ENCODE assay signal across 17 cellular contexts in genomic region chr2:216504376-216504762, GRCh38. TPM values are rescaled to one million over a fixed set of nuclear protein-coding genes. Genes with fewer than 3 reads are reported as not detected.
DNase-seq lines count a peak whose midpoint lies in the region; ATAC-seq, FAIRE-seq and TF ChIP-seq lines count a peak whose summit lies in the region.
"Had no signal": no experiment of that assay in that cellular context is flagged by ENCODE, and none has a peak within 500 bp of the region (broad histone marks: within the 10 kb centered on the region; RNA-seq: fewer than 3 reads in every experiment).

No MANE protein-coding gene starts in this region.

- in situ Hi-C loops in GM12878 (cut with MboI): no loop called here

- BruUV-seq in GM12878 (replicated peaks; lab: Mats Ljungman, UMichigan): no TSS peak

- CTCF ChIA-PET in GM12878 (lab: Yijun Ruan, JAX): interaction anchor here (0.8 to 1.1 kb wide), 2 partner anchors 11 to 163 kb away, joined by 3 read pairs; no protein-coding TSS in a partner anchor

- peak; percentile 37; the same call in 1 of the 2 replicates for TF ChIP-seq POLR2A in GM12878 (IDR thresholded peaks at IDR 0.05; ENCODE audit: low read depth, low read length)

- H3K9me3 ChIP-seq in HUES64 (ENCODE audit: insufficient read depth, low read depth, low read length): no peaks in the 10 kb centered on the region
- H3K9me3 ChIP-seq in GM12878 (replicated peaks; ENCODE audit: control insufficient read depth, insufficient read depth, low read length): no peaks in the 10 kb centered on the region; the same call in 2 of the 3 replicates
- H3K9me3 ChIP-seq: mucosa of descending colon, uterus had no signal

- H3K36me3 ChIP-seq in HUES64 (ENCODE audit: insufficient read depth, low read length): peaks cover 81% of the 10 kb centered on the region
- peaks cover 10 to 51% of the 10 kb centered on the region in 2 experiments for H3K36me3 ChIP-seq in GM12878 (ENCODE audit: control insufficient read depth in 2 of 2, insufficient read depth in 2 of 2, low read length in 1 of 2)
- H3K36me3 ChIP-seq: uterus had no signal

- H3K27me3 ChIP-seq in HUES64 (ENCODE audit: insufficient read depth, low read length): no peaks in the 10 kb centered on the region
- H3K27me3 ChIP-seq in GM12878 (replicated peaks in 1 of 2; ENCODE audit: control insufficient read depth in 2 of 2, insufficient read depth in 2 of 2, low read length in 1 of 2): no peaks in the 10 kb centered on the region
- H3K27me3 ChIP-seq: uterus had no signal

- RAD21 ChIA-PET in GM12878 (lab: Charles Lee; ENCODE audit: unreplicated experiment): no interaction called here

- H3K27ac Mint-ChIP-seq in activated T-cell treated with anti-CD3 and anti-CD28 coated beads, Interleukin-2, amount 50 U/mL, for 72 hours: peak overlapping the region; percentile 52
- H3K27ac Mint-ChIP-seq in progenitor cell of endocrine pancreas: peak overlapping the region; percentile 58

- SMC1A ChIA-PET in GM12878 (lab: Charles Lee; ENCODE audit: uncharacterized antibody, unreplicated experiment): interaction anchor here (0.7 to 1.4 kb wide), 2 partner anchors 13 to 395 kb away, joined by 4 read pairs; partner anchors contain the start of gene XRCC5

- H3K4me3 ChIP-seq in HUES64 (ENCODE audit: low read length) (no peak overlapping the region), GM12878 (no peak overlapping the region)
- H3K4me3 ChIP-seq: mucosa of descending colon, uterus had no signal

- no peak overlapping the region for H3K4me3 Mint-ChIP-seq in activated T-cell treated with anti-CD3 and anti-CD28 coated beads, Interleukin-2, amount 50 U/mL, for 72 hours
- no peak overlapping the region for H3K4me3 Mint-ChIP-seq in progenitor cell of endocrine pancreas (ENCODE audit: low read depth)

- no peak for FAIRE-seq in GM12878 (lab: Jason Lieb, UNC)

- H3K27me3 Mint-ChIP-seq in activated T-cell treated with anti-CD3 and anti-CD28 coated beads, Interleukin-2, amount 50 U/mL, for 72 hours (ENCODE audit: low read depth): no peaks in the 10 kb centered on the region
- H3K27me3 Mint-ChIP-seq in progenitor cell of endocrine pancreas: no peaks in the 10 kb centered on the region

- H3K36me3 Mint-ChIP-seq in activated T-cell treated with anti-CD3 and anti-CD28 coated beads, Interleukin-2, amount 50 U/mL, for 72 hours (ENCODE audit: insufficient read depth in 2 of 2): peaks cover 29 to 60% of the 10 kb centered on the region in 2 donors
- peaks cover 45% of the 10 kb centered on the region for H3K36me3 Mint-ChIP-seq in progenitor cell of endocrine pancreas (ENCODE audit: insufficient read depth)

- TF ChIP-seq RAD21 in GM12878 (IDR thresholded peaks at IDR 0.05; ENCODE audit: insufficient read depth, low read depth, low read length): no peak

- 0 out of 2 replicates have a peak overlapping the region, but pooled peaks have one; percentile 1 for H3K4me2 ChIP-seq in GM12878 (ENCODE audit: control insufficient read depth, insufficient read depth)

- 90% methylated on average over 1 of the region's 1 CpG for WGBS in HUES64
- 40% methylated on average over 1 of the region's 1 CpG for WGBS in GM12878 (ENCODE audit: insufficient coverage, insufficient replicate concordance, low lambda C conversion rate, missing lambda C conversion rate)

- H4K20me1 ChIP-seq in GM12878 (ENCODE audit: control insufficient read depth, insufficient read depth): peaks cover 4% of the 10 kb centered on the region; the same call in 1 of the 2 replicates

- H3K4me1 ChIP-seq in HUES64 (ENCODE audit: insufficient read depth, low read length): peaks cover 19% of the 10 kb centered on the region
- H3K4me1 ChIP-seq in GM12878 (ENCODE audit: control insufficient read depth, insufficient read depth, low read length): peaks cover 7% of the 10 kb centered on the region; the same call in 1 of the 2 replicates

- peaks cover 56% of the 10 kb centered on the region for H3K4me1 Mint-ChIP-seq in activated T-cell treated with anti-CD3 and anti-CD28 coated beads, Interleukin-2, amount 50 U/mL, for 72 hours (ENCODE audit: low read depth)
- H3K4me1 Mint-ChIP-seq in progenitor cell of endocrine pancreas (ENCODE audit: low read depth): peaks cover 31% of the 10 kb centered on the region

- peak overlapping the region; percentile 0; the same call in 1 of the 2 replicates for H3K27ac ChIP-seq in HUES64 (ENCODE audit: low read depth, low read length)
- H3K27ac ChIP-seq in GM12878 (ENCODE audit: control insufficient read depth, insufficient read depth): no peak overlapping the region
- H3K27ac ChIP-seq: parathyroid adenoma, uterus had no signal

- TF ChIP-seq CTCF in GM12878 (IDR thresholded peaks at IDR 0.05 in 2 of 3, conservative IDR thresholded peaks at IDR 0.05 in 1 of 3; ENCODE audit: control insufficient read depth in 2 of 3, extremely low read depth in 1 of 3, insufficient read depth in 1 of 3, low read depth in 3 of 3, low read length in 3 of 3) (no peak), progenitor cell of endocrine pancreas (IDR thresholded peaks at IDR 0.05; ENCODE audit: unreplicated experiment) (no peak)

- no peak for ATAC-seq in activated T-cell treated with anti-CD3 and anti-CD28 coated beads, Interleukin-2, amount 50 U/mL, for 72 hours (replicated peaks in 1 of 2)
- ATAC-seq in GM12878 (peak; percentile 6; the same call in 1 of the 3 replicates), GM18870 (IDR thresholded peaks at IDR 0.05; ENCODE audit: unreplicated experiment) (no peak)
- ATAC-seq: mucosa of descending colon had no signal

- no peak for TF ChIP-seq EP300 in GM12878 (IDR thresholded peaks at IDR 0.05; ENCODE audit: borderline replicate concordance in 1 of 2, control insufficient read depth in 1 of 2, low read depth in 2 of 2, low read length in 2 of 2)

- POLR2A ChIA-PET in GM12878 (lab: Charles Lee): interaction anchor here (0.5 kb wide), 1 partner anchor 1235 kb away, joined by 6 read pairs; no protein-coding TSS in a partner anchor

- DNase-seq in activated T-cell treated with anti-CD3 and anti-CD28 coated beads, Interleukin-2, amount 50 U/mL, for 72 hours: no peak
- no peak for DNase-seq in activated T-cell treated with anti-CD3 and anti-CD28 coated beads, Interleukin-2, amount 50 U/mL, for 48 hours
- no peak for DNase-seq in GM12878 (ENCODE audit: low read depth, low spot score)
- DNase-seq in progenitor cell of endocrine pancreas (ENCODE audit: low spot score, unreplicated experiment): no peak
- no peak for DNase-seq in GOT3 (lab: John Stamatoyannopoulos, UW)
- DNase-seq in activated effector memory CD4-positive, alpha-beta T cell treated with Interleukin-2 at 50 U/mL for 16 hours: no peak
- DNase-seq: effector memory CD4-positive, alpha-beta T cell; hypothalamus; Kasumi-1; mucosa of descending colon; NCI-H1694; NCI-H446 treated with DMSO at 0.1 percent for 48 hours; OCI-M1; uterus had no signal

- H3K9ac ChIP-seq in HUES64 (ENCODE audit: low read depth, low read length) (no peak overlapping the region), GM12878 (ENCODE audit: control insufficient read depth, insufficient read depth, low read length) (no peak overlapping the region)
- H3K9ac ChIP-seq: parathyroid adenoma had no signal

- intact Hi-C loops in GM12878 (cut with micrococcal nuclease; ENCODE audit: unreplicated experiment): loop anchor here (10.0 kb wide), 1 partner anchor 390 kb away; no protein-coding TSS in a partner anchor

- H3K9me3 Mint-ChIP-seq in activated T-cell treated with anti-CD3 and anti-CD28 coated beads, Interleukin-2, amount 50 U/mL, for 72 hours: no peaks in the 10 kb centered on the region
- H3K9me3 Mint-ChIP-seq in progenitor cell of endocrine pancreas (ENCODE audit: low read depth): no peaks in the 10 kb centered on the region

- no peak overlapping the region for H2AFZ ChIP-seq in GM12878 (ENCODE audit: control insufficient read depth, low read depth, low read length)
- H2AFZ ChIP-seq: parathyroid adenoma had no signal

- peaks cover 37% of the 10 kb centered on the region for H3K79me2 ChIP-seq in GM12878 (ENCODE audit: control insufficient read depth, insufficient read depth, low read length)
- H3K79me2 ChIP-seq: parathyroid adenoma had no signal

TF ChIP-seq in GM12878, 131 proteins besides CTCF, POLR2A, EP300 and RAD21 (continues in another document):
- TF ChIP-seq POLR2AphosphoS5 (IDR thresholded peaks at IDR 0.05; ENCODE audit: low read length) (peak; percentile 24; the same call in 1 of the 2 replicates), CEBPB (IDR thresholded peaks at IDR 0.05; ENCODE audit: borderline replicate concordance in 1 of 2, low read depth in 2 of 2, low read length in 2 of 2) (no peak), TCF3 (IDR thresholded peaks at IDR 0.05; ENCODE audit: borderline replicate concordance, insufficient read depth, low read depth, low read length) (no peak), MTA3 (IDR thresholded peaks at IDR 0.05; ENCODE audit: borderline replicate concordance, low read length) (peak; percentile 9; the same call in 1 of the 2 replicates), BHLHE40 (IDR thresholded peaks at IDR 0.05; ENCODE audit: borderline replicate concordance in 1 of 2, low read depth in 2 of 2, low read length in 1 of 2) (no peak)

RNA-seq across cellular contexts. Expression of gene RPL37A, which starts 5.7 kb away (rescaled TPM):
- 1,000 to 10,000 TPM; 3,626 to 3,861 TPM for total RNA-seq in activated T-cell treated with anti-CD3 and anti-CD28 coated beads, Interleukin-2, amount 50 U/mL, for 72 hours
- 1,793 TPM for polyA plus RNA-seq in HUES64 (2013, experiment 1 of 2)
- 1,889 TPM for polyA plus RNA-seq in HUES64 (2013, experiment 2 of 2)
- total RNA-seq in GM12878 (2013; cell fraction: nucleolus; rRNA removed): 278 and 283 TPM in 2 replicates
- total RNA-seq in GM12878 (2014; rRNA removed): 5,309 and 5,362 TPM in 2 replicates
- total RNA-seq in GM12878 (2014; rRNA removed; fragmentation: Illumina TruSeq; extraction: Trizol): 6,854 and 6,909 TPM in 2 replicates
- 4,280 and 4,544 TPM in 2 replicates for total RNA-seq in GM12878 (2021)
- 2,141 TPM for polyA plus RNA-seq in GM12878 (2011; ENCODE audit: low read depth)
- polyA plus RNA-seq in GM12878 (2011; rRNA removed): 3,166 and 4,373 TPM in 2 replicates
- polyA plus RNA-seq in GM12878 (2011; cell fraction: cytosol; rRNA removed): 2,379 and 2,532 TPM in 2 replicates
- polyA plus RNA-seq in GM12878 (2011; cell fraction: nucleus; rRNA removed): 721 and 1,775 TPM in 2 replicates
- polyA plus RNA-seq in GM12878 (2012): 10,399 and 10,670 TPM in 2 replicates
- 6,507 and 6,854 TPM in 2 replicates for polyA plus RNA-seq in GM12878 (2014; fragmentation: Illumina TruSeq; extraction: Trizol)
- polyA plus RNA-seq in GM12878 (2014; fragmentation: Nextera tagmentation; extraction: Ambion mirVana): 1,000 to 10,000 TPM; 4,917 to 6,297 TPM
- 5,304 and 6,998 TPM in 2 replicates for polyA plus RNA-seq in GM12878 (2014; rRNA removed)
- polyA plus RNA-seq in GM12878 (2016; fragmentation: Nextera tagmentation; extraction: Ambion mirVana): 1,000 to 10,000 TPM; 2,847 to 3,044 TPM
- polyA minus RNA-seq in GM12878 (2011; rRNA and poly(A)+ RNA removed): 670 and 1,130 TPM in 2 replicates
- polyA minus RNA-seq in GM12878 (2011; cell fraction: cytosol; rRNA and poly(A)+ RNA removed): 813 and 892 TPM in 2 replicates
- 231 and 314 TPM in 2 replicates for polyA minus RNA-seq in GM12878 (2011; cell fraction: nucleus; rRNA and poly(A)+ RNA removed)
- total RNA-seq in progenitor cell of endocrine pancreas: 2,606 and 2,721 TPM in 2 replicates
